Comparison of ENCODE assay signal across 15 cellular contexts in genomic region chr2:223046470-223047053, GRCh38. TPM values are rescaled to one million over a fixed set of nuclear protein-coding genes. Genes with fewer than 3 reads are reported as not detected.
DNase-seq lines count a peak whose midpoint lies in the region; ATAC-seq, FAIRE-seq and TF ChIP-seq lines count a peak whose summit lies in the region.
"Had no signal": no experiment of that assay in that cellular context is flagged by ENCODE, and none has a peak within 500 bp of the region (broad histone marks: within the 10 kb centered on the region; RNA-seq: fewer than 3 reads in every experiment).

No MANE protein-coding gene starts in this region.

- no peak for FAIRE-seq in pancreas (lab: Jason Lieb, UNC)
- FAIRE-seq: endometrium had no signal

- H3K4me1 ChIP-seq in hepatocyte (ENCODE audit: insufficient read depth) (peaks cover 21% of the 10 kb centered on the region), stomach smooth muscle (ENCODE audit: control insufficient read depth, insufficient read depth, low read length) (peaks cover 29% of the 10 kb centered on the region), pancreas (no peaks in the 10 kb centered on the region)

- no peak for ATAC-seq in GM21528 (IDR thresholded peaks at IDR 0.05; ENCODE audit: low FRiP score, unreplicated experiment)
- ATAC-seq in pancreas: no peak
- ATAC-seq: T-cell had no signal

- DNase-seq in NOMO-1 (lab: John Stamatoyannopoulos, UW; ENCODE audit: unreplicated experiment in 2 of 2): peak; percentile 21 to 51
- no peak for DNase-seq in NOMO-1 treated with dmso at 0.1 percent for 144 hours (lab: John Stamatoyannopoulos, UW; ENCODE audit: unreplicated experiment)
- DNase-seq in SKM-1 treated with dmso at 0.1 percent for 144 hours (lab: John Stamatoyannopoulos, UW; ENCODE audit: unreplicated experiment): peak; percentile 62
- no peak for DNase-seq in hepatocyte (ENCODE audit: low spot score)
- DNase-seq in activated CD8-positive, alpha-beta memory T cell treated with anti-CD3 and anti-CD28 coated beads, Interleukin-2, amount 50 U/mL, for 4 hours: no peak
- DNase-seq in pancreas: no peak
- DNase-seq: activated CD8-positive, alpha-beta memory T cell treated with anti-CD3 and anti-CD28 coated beads, Interleukin-2, amount 50 U/mL, for 48 hours; activated naive CD4-positive, alpha-beta T cell treated with Interleukin-2 at 50 U/mL for 16 hours; NCI-H345; T-cell had no signal

- H3K9me3 ChIP-seq in hepatocyte (ENCODE audit: low read depth) (no peaks in the 10 kb centered on the region), stomach smooth muscle (ENCODE audit: control insufficient read depth in 2 of 2, low read length in 2 of 2) (no peaks in the 10 kb centered on the region), pancreas (no peaks in the 10 kb centered on the region)
- H3K9me3 ChIP-seq: ovary had no signal

- no peaks in the 10 kb centered on the region for H3K36me3 ChIP-seq in hepatocyte (replicated peaks; ENCODE audit: insufficient read depth, low read depth)
- H3K36me3 ChIP-seq in stomach smooth muscle (ENCODE audit: control insufficient read depth in 2 of 2, insufficient read depth in 2 of 2, low read length in 2 of 2): no peaks in the 10 kb centered on the region
- no peaks in the 10 kb centered on the region for H3K36me3 ChIP-seq in pancreas
- H3K36me3 ChIP-seq: ovary had no signal

- H3K4me2 ChIP-seq in hepatocyte: no peak overlapping the region
- H3K4me2 ChIP-seq: PC-9 had no signal

- H3K27me3 ChIP-seq in hepatocyte (no peaks in the 10 kb centered on the region), stomach smooth muscle (ENCODE audit: control insufficient read depth in 1 of 2, insufficient read depth in 2 of 2, low read length in 2 of 2) (no peaks in the 10 kb centered on the region), pancreas (no peaks in the 10 kb centered on the region)
- H3K27me3 ChIP-seq: ovary had no signal

- intact Hi-C loops in pancreas (cut with DNase I): no loop called here

- H3K9me2 ChIP-seq in hepatocyte (replicated peaks; ENCODE audit: insufficient read depth): no peaks in the 10 kb centered on the region

- H3K4me3 ChIP-seq in hepatocyte: no peak overlapping the region
- H3K4me3 ChIP-seq in stomach smooth muscle (ENCODE audit: low read length in 2 of 2): no peak overlapping the region
- H3K4me3 ChIP-seq in pancreas: no peak overlapping the region
- H3K4me3 ChIP-seq: ovary, PC-9 had no signal

- no peak overlapping the region for H2AFZ ChIP-seq in hepatocyte
- H2AFZ ChIP-seq: PC-9 had no signal

- no peaks in the 10 kb centered on the region for H4K20me1 ChIP-seq in hepatocyte (ENCODE audit: insufficient read depth, poor library complexity, severe bottlenecking)

- TF ChIP-seq CTCF in hepatocyte (IDR thresholded peaks at IDR 0.05; ENCODE audit: poor library complexity): no peak
- no peak for TF ChIP-seq CTCF in pancreas (IDR thresholded peaks at IDR 0.05)

- WGBS in hepatocyte (ENCODE audit: low lambda C conversion rate, missing lambda C conversion rate): 73% methylated on average over 2 of the region's 2 CpGs
- 84 to 87% methylated on average over 2 of the region's 2 CpGs for WGBS in pancreas, 2 donors

- H3K79me2 ChIP-seq in hepatocyte: no peaks in the 10 kb centered on the region

- no peak overlapping the region for H3K9ac ChIP-seq in stomach smooth muscle (ENCODE audit: low read length in 2 of 2)

- H3K27ac ChIP-seq in hepatocyte (peak overlapping the region; percentile 91), stomach smooth muscle (ENCODE audit: low read length) (peak overlapping the region; percentile 64), pancreas (no peak overlapping the region)
- H3K27ac ChIP-seq: ovary, PC-9 had no signal

RNA-seq across cellular contexts. Expression of gene KCNE4, which starts 5.4 kb away (rescaled TPM):
- total RNA-seq in hepatocyte: 51.0 and 54.6 TPM in 2 replicates
- polyA plus RNA-seq in hepatocyte: 47.1 and 51.4 TPM in 2 replicates
- 10 to 100 TPM in 1 of 6 donors, 1 to 10 TPM in 4, under 1 TPM in 1; 0.75 to 25.2 (median 2.1) TPM for total RNA-seq in pancreas
- polyA plus RNA-seq in pancreas: 1 to 10 TPM; 1.9 to 2.8 TPM
- total RNA-seq: T-cell had no signal

Comparison
In these comparisons a context has a peak if more than half of its experiments do, and no peak if none do; other contexts are left out.
1. DNase-seq: peak in NOMO-1 (2 of 2) and SKM-1 treated with dmso at 0.1 percent for 144 hours (single experiment); none in NOMO-1 treated with dmso at 0.1 percent for 144 hours (single experiment), hepatocyte (single experiment), activated CD8-positive, alpha-beta memory T cell treated with anti-CD3 and anti-CD28 coated beads, Interleukin-2, amount 50 U/mL, for 4 hours (single experiment) and pancreas (0 of 6).
2. H3K27ac ChIP-seq: peak in hepatocyte (single experiment) and stomach smooth muscle (single experiment); none in pancreas (0 of 4).